Comparison of ENCODE assay signal across 23 cellular contexts in genomic region chr2:199312931-199313330, GRCh38.
"Had no signal": no experiment of that assay in that cellular context is flagged by ENCODE, and none has a peak within 500 bp of the region (broad histone marks: within the 10 kb centered on the region; RNA-seq: fewer than 3 reads in every experiment).

No MANE protein-coding gene starts in this region.

- H3K9me3 ChIP-seq: esophagus muscularis mucosa, gastroesophageal sphincter, heart left ventricle, left lung, lower lobe of right lung had no signal

- H3K4me2 ChIP-seq: hepatocyte had no signal

- H2AFZ ChIP-seq: hepatocyte had no signal

- H3K27me3 ChIP-seq: dorsolateral prefrontal cortex, esophagus muscularis mucosa, foreskin keratinocyte, gastroesophageal sphincter, heart left ventricle, hepatocyte, left lung had no signal

- H3K4me1 ChIP-seq: esophagus muscularis mucosa, foreskin keratinocyte, gastroesophageal sphincter, heart left ventricle, left lung, lower lobe of right lung had no signal

- H3K4me3 ChIP-seq: coronary artery, dorsolateral prefrontal cortex, esophagus muscularis mucosa, gastroesophageal sphincter, heart left ventricle, hepatocyte, left lung, lower lobe of right lung had no signal

- H3K36me3 ChIP-seq: heart left ventricle, left lung, lower lobe of right lung had no signal

- ATAC-seq: foreskin keratinocyte; gastroesophageal sphincter; heart left ventricle; left cardiac atrium; left lung; left ventricle myocardium superior; lower lobe of right lung; naive thymus-derived CD4-positive, alpha-beta T cell had no signal

- DNase-seq: dermis blood vessel endothelial cell; dorsolateral prefrontal cortex; effector CD4-positive, alpha-beta T cell; effector memory CD4-positive, alpha-beta T cell; foreskin keratinocyte; heart left ventricle; hypothalamus; immature natural killer cell; left cardiac atrium; left lung; left ventricle myocardium superior; lower lobe of right lung; mesenchymal stem cell; midbrain; naive thymus-derived CD4-positive, alpha-beta T cell had no signal

- H3K27ac ChIP-seq: coronary artery, dorsolateral prefrontal cortex, esophagus muscularis mucosa, foreskin keratinocyte, gastroesophageal sphincter, heart left ventricle, hepatocyte, left lung, lower lobe of right lung had no signal

- H3K79me2 ChIP-seq: hepatocyte had no signal

- FAIRE-seq: colon, endothelial cell of umbilical vein, frontal cortex, keratinocyte had no signal
